In the genomic region with DNA sequence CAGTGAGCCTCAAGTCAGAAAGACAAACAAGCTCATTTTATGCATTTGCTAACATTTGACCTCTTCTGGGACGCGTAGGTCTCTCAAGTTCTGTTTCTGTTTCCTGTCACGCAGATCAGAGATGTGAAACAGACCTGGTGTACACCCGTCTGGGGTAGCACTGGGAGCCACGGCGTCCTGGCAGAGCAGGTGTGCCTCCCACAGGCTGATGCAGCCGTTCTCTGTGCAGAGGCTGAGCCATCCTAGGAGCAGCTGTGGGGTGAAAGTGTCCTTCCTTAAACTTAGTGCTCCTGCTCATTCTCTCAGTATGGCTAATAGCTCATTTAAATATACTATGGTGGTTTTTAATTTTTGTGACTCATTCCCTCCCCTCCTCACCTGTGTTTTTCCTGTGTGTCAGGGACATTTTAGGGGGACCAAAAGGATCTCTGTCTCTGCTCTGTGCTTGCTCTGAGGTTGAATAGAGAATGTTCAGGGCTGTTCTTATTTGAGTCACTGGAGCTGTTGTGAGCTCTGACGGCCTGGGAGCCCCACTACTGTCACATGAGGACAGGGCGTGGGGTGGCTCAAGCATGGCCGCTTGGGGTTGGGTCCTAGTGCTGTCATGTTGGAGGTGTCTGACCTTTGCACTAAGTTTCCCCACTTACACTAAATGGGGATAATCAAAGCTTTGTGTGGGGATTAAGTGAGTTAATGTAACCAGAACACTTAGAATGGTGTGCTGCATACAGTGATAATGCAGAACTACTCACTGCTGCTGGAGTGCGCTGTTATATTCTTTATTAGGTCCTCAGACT, we compare ENCODE assay signal across 8 cellular contexts. TPM values are rescaled to one million over a fixed set of nuclear protein-coding genes. Genes with fewer than 3 reads are reported as not detected.
A peak's percentile ranks its signal among the peaks of the same experiment; 100 is the strongest.
DNase-seq lines count a peak whose midpoint lies in the region; ATAC-seq and TF ChIP-seq lines count a peak whose summit lies in the region.

No MANE protein-coding gene starts in this region.

- peak; percentile 81 for DNase-seq in BE2C
- DNase-seq in GM19238 (ENCODE audit: insufficient read length, low spot score) = peak; percentile 82
- peak; percentile 80 for DNase-seq in activated CD4-positive, alpha-beta T cell treated with anti-CD3 and anti-CD28 coated beads, Interleukin-2, amount 10 ng/mL, durations not matched to agents 7 days and 5 days
- DNase-seq in left colon = peak; percentile 45 to 66
- DNase-seq in tibial nerve (ENCODE audit: low spot score in 2 of 2) = no peak
- DNase-seq in coronary artery (ENCODE audit: low spot score) = no peak
- no peak for DNase-seq in prostate gland (ENCODE audit: low spot score)

- H3K4me1 Mint-ChIP-seq in activated CD4-positive, alpha-beta T cell treated with anti-CD3 and anti-CD28 coated beads, Interleukin-2, amount 10 ng/mL, durations not matched to agents 7 days and 5 days = peaks cover 84% of the 10 kb centered on the region

- no peak for TF ChIP-seq EP300 in tibial nerve (IDR thresholded peaks at IDR 0.05)

- CTCF ChIA-PET in activated CD4-positive, alpha-beta T cell treated with anti-CD3 and anti-CD28 coated beads, Interleukin-2, amount 10 ng/mL, durations not matched to agents 7 days and 5 days (lab: Charles Lee) = interaction anchor here (0.6 to 1.5 kb wide), 7 partner anchors 8 to 123 kb away, joined by 3 to 6 read pairs (median 4); no protein-coding TSS in a partner anchor

- 39 to 43% methylated on average over 11 of the region's 11 CpGs for WGBS in tibial nerve, 2 donors
- WGBS in prostate gland = 83% methylated on average over 11 of the region's 11 CpGs

- H3K4me3 ChIP-seq in BE2C (ENCODE audit: low read depth, low read length) (no peak overlapping the region), tibial nerve (no peak overlapping the region), coronary artery (no peak overlapping the region), prostate gland (no peak overlapping the region)

- POLR2A ChIA-PET in activated CD4-positive, alpha-beta T cell treated with anti-CD3 and anti-CD28 coated beads, Interleukin-2, amount 10 ng/mL, durations not matched to agents 7 days and 5 days (lab: Charles Lee) = no interaction called here

- no peak overlapping the region for H3K4me3 Mint-ChIP-seq in activated CD4-positive, alpha-beta T cell treated with anti-CD3 and anti-CD28 coated beads, Interleukin-2, amount 10 ng/mL, durations not matched to agents 7 days and 5 days

- H3K27me3 ChIP-seq in BE2C = no peaks in the 10 kb centered on the region
- H3K27me3 ChIP-seq in tibial nerve = no peaks in the 10 kb centered on the region
- H3K27me3 ChIP-seq in prostate gland (replicated peaks; ENCODE audit: insufficient read depth) = no peaks in the 10 kb centered on the region

- TF ChIP-seq POLR2A in tibial nerve (IDR thresholded peaks at IDR 0.05) (no peak), prostate gland (IDR thresholded peaks at IDR 0.05) (no peak)

- TF ChIP-seq CTCF in BE2C (IDR thresholded peaks at IDR 0.05; ENCODE audit: low read depth, low read length) = peak; percentile 37; the same call in 1 of the 2 replicates
- TF ChIP-seq CTCF in tibial nerve (IDR thresholded peaks at IDR 0.05) = no peak
- TF ChIP-seq CTCF in coronary artery (IDR thresholded peaks at IDR 0.05) = no peak
- TF ChIP-seq CTCF in prostate gland (IDR thresholded peaks at IDR 0.05) = no peak

- no peaks in the 10 kb centered on the region for H3K27me3 Mint-ChIP-seq in activated CD4-positive, alpha-beta T cell treated with anti-CD3 and anti-CD28 coated beads, Interleukin-2, amount 10 ng/mL, durations not matched to agents 7 days and 5 days

- no peaks in the 10 kb centered on the region for H3K9me3 Mint-ChIP-seq in activated CD4-positive, alpha-beta T cell treated with anti-CD3 and anti-CD28 coated beads, Interleukin-2, amount 10 ng/mL, durations not matched to agents 7 days and 5 days

- intact Hi-C loops in left colon (cut with DNase I, micrococcal nuclease) = no loop called here
- intact Hi-C loops in prostate gland (cut with DNase I) = no loop called here

- no peaks in the 10 kb centered on the region for H3K9me3 ChIP-seq in BE2C
- no peaks in the 10 kb centered on the region for H3K9me3 ChIP-seq in tibial nerve
- H3K9me3 ChIP-seq in prostate gland = no peaks in the 10 kb centered on the region

- H3K27ac ChIP-seq in tibial nerve (peak overlapping the region; percentile 12 to 94 (median 60)), coronary artery (no peak overlapping the region), prostate gland (no peak overlapping the region)

- H3K36me3 ChIP-seq in BE2C (peaks cover 4% of the 10 kb centered on the region), tibial nerve (no peaks in the 10 kb centered on the region), prostate gland (no peaks in the 10 kb centered on the region)

- H3K4me1 ChIP-seq in BE2C = peaks cover 30% of the 10 kb centered on the region
- peaks cover 0 to 85% (median 60%) of the 10 kb centered on the region in 4 donors for H3K4me1 ChIP-seq in tibial nerve
- H3K4me1 ChIP-seq in prostate gland (replicated peaks) = peaks cover 5% of the 10 kb centered on the region

- ATAC-seq in HG03139 (IDR thresholded peaks at IDR 0.05; ENCODE audit: unreplicated experiment) (peak; percentile 82), left colon (peak; percentile 26)

- H3K36me3 Mint-ChIP-seq in activated CD4-positive, alpha-beta T cell treated with anti-CD3 and anti-CD28 coated beads, Interleukin-2, amount 10 ng/mL, durations not matched to agents 7 days and 5 days (ENCODE audit: low read depth) = peaks cover 9% of the 10 kb centered on the region

- peak overlapping the region; percentile 77 for H3K27ac Mint-ChIP-seq in activated CD4-positive, alpha-beta T cell treated with anti-CD3 and anti-CD28 coated beads, Interleukin-2, amount 10 ng/mL, durations not matched to agents 7 days and 5 days

RNA-seq across cellular contexts. Expression of a gene that starts 43.0 kb away (rescaled TPM):
- polyA plus RNA-seq in BE2C (2012; ENCODE audit: insufficient read depth, insufficient read length, low read depth) = 49.5 TPM
- total RNA-seq in activated CD4-positive, alpha-beta T cell treated with anti-CD3 and anti-CD28 coated beads, Interleukin-2, amount 10 ng/mL, durations not matched to agents 7 days and 5 days = 10 to 100 TPM; 22.7 to 28.4 TPM
- total RNA-seq in left colon (10 to 100 TPM; 56.8 to 63.2 TPM), tibial nerve (10 to 100 TPM; 47.9 to 78.6 (median 60.0) TPM), prostate gland (100 to 1,000 TPM in 1 of 2 donors, 10 to 100 TPM in 1; 34.1 to 125 TPM)

Comparison
In these comparisons a context has a peak if more than half of its experiments do, and no peak if none do; other contexts are left out.
1. DNase-seq: peak in BE2C (single experiment), GM19238 (single experiment), activated CD4-positive, alpha-beta T cell treated with anti-CD3 and anti-CD28 coated beads, Interleukin-2, amount 10 ng/mL, durations not matched to agents 7 days and 5 days (single experiment) and left colon (2 of 2); none in tibial nerve (0 of 2), coronary artery (single experiment) and prostate gland (single experiment).
2. H3K27ac ChIP-seq: peak in tibial nerve (4 of 4); none in coronary artery (0 of 2) and prostate gland (0 of 2).